ENCODE assay signal across 8 cellular contexts in genomic region chr1:198156745-198157240, GRCh38. TPM values are rescaled to one million over a fixed set of nuclear protein-coding genes. Genes with fewer than 3 reads are reported as not detected.
DNase-seq lines count a peak whose midpoint lies in the region; ATAC-seq and TF ChIP-seq lines count a peak whose summit lies in the region.

TSS of gene NEK7 (plus strand) at chr1:198156998. CDS start at chr1:198232581, 75,583 bp downstream.

- TF ChIP-seq CTCF in CD14-positive monocyte (IDR thresholded peaks at IDR 0.05), result no peak
- TF ChIP-seq CTCF in liver (IDR thresholded peaks at IDR 0.05; ENCODE audit: low read depth, low read length, missing input control), result no peak

- no peaks in the 10 kb centered on the region for H3K9me3 Mint-ChIP-seq in CD14-positive monocyte

- H3K9me3 ChIP-seq in duodenal mucosa (ENCODE audit: control insufficient read depth in 1 of 2, low read length in 2 of 2) (no peaks in the 10 kb centered on the region), liver (ENCODE audit: control insufficient read depth in 4 of 4, low read length in 3 of 4) (no peaks in the 10 kb centered on the region)

- peak; percentile 39 for ATAC-seq in GM19372 (IDR thresholded peaks at IDR 0.05; ENCODE audit: low read depth, unreplicated experiment)
- peak; percentile 42 for ATAC-seq in HG03460 (IDR thresholded peaks at IDR 0.05; ENCODE audit: unreplicated experiment)

- H3K9ac ChIP-seq in duodenal mucosa (ENCODE audit: low read depth in 1 of 2, low read length in 2 of 2) (peak within 1 kb of the TSS; percentile 68 to 80), liver (ENCODE audit: low read depth in 1 of 2, low read length in 2 of 2) (peak within 1 kb of the TSS; percentile 80 to 97)

- H3K36me3 ChIP-seq in duodenal mucosa (ENCODE audit: control insufficient read depth in 1 of 2, insufficient read depth in 2 of 2, low read length in 2 of 2), result no peaks in the 10 kb centered on the region
- H3K36me3 ChIP-seq in liver (ENCODE audit: control insufficient read depth in 4 of 4, insufficient read depth in 3 of 4, low read depth in 1 of 4, low read length in 3 of 4), result no peaks in the 10 kb centered on the region

- peaks cover 0 to 2% (median 0%) of the 10 kb centered on the region in 3 donors for H3K27me3 Mint-ChIP-seq in CD14-positive monocyte (ENCODE audit: low read depth in 3 of 3)

- H3K27ac ChIP-seq in duodenal mucosa (ENCODE audit: low read depth, low read length) (peak within 1 kb of the TSS; percentile 93), liver (ENCODE audit: low read depth in 1 of 2, low read length in 2 of 2) (peak within 1 kb of the TSS; percentile 89 to 97)

- H3K4me3 ChIP-seq in duodenal mucosa (ENCODE audit: low read depth in 1 of 2, low read length in 2 of 2), result peak within 1 kb of the TSS; percentile 74 to 75
- peak within 1 kb of the TSS; percentile 80 to 91 (median 89) for H3K4me3 ChIP-seq in liver (ENCODE audit: low read depth in 1 of 3, low read length in 3 of 3)

- H3K4me1 Mint-ChIP-seq in CD14-positive monocyte, result peaks cover 32% of the 10 kb centered on the region

- under 1% methylated on average over 63 of the region's 63 CpGs for WGBS in liver

- no peaks in the 10 kb centered on the region for H3K36me3 Mint-ChIP-seq in CD14-positive monocyte

- peak within 1 kb of the TSS; percentile 85 to 99 (median 95) for H3K27ac Mint-ChIP-seq in CD14-positive monocyte

- peak within 1 kb of the TSS; percentile 96 to 100 for H3K4me3 Mint-ChIP-seq in CD14-positive monocyte

- H3K4me1 ChIP-seq in duodenal mucosa (ENCODE audit: control insufficient read depth in 1 of 2, insufficient read depth in 2 of 2, low read length in 2 of 2), result peaks cover 20 to 25% of the 10 kb centered on the region in 2 donors
- H3K4me1 ChIP-seq in liver (ENCODE audit: control insufficient read depth in 4 of 4, insufficient read depth in 4 of 4, low read length in 3 of 4), result peaks cover 3 to 40% (median 22%) of the 10 kb centered on the region in 4 donors

- intact Hi-C loops in CD14-positive monocyte (cut with micrococcal nuclease), result no loop called here

- peak; percentile 20 to 26 for TF ChIP-seq RAD21 in liver (IDR thresholded peaks at IDR 0.05)

- H3K27me3 ChIP-seq in duodenal mucosa (ENCODE audit: control insufficient read depth in 1 of 2, insufficient read depth in 2 of 2, low read length in 2 of 2) (no peaks in the 10 kb centered on the region), liver (ENCODE audit: control insufficient read depth in 4 of 4, insufficient read depth in 4 of 4, low read length in 3 of 4) (no peaks in the 10 kb centered on the region)

- DNase-seq in CD14-positive monocyte (ENCODE audit: low spot score) (peak; percentile 50), NCI-H526 treated with DMSO at 0.1 percent for 48 hours (lab: John Stamatoyannopoulos, UW) (peak; percentile 63)
- DNase-seq in activated CD4-positive, alpha-beta T cell treated with anti-CD3 and anti-CD28 coated beads, Interleukin-2, amount 50 U/mL, for 24 hours (ENCODE audit: low read depth in 1 of 2, low spot score in 1 of 2), result peak; percentile 41 to 42
- DNase-seq in stimulated activated CD4-positive, alpha-beta T cell treated with anti-CD3 and anti-CD28 coated beads, Interleukin-4, amount 100 ng/mL, for 4 hours, result peak; percentile 47 to 60

TF ChIP-seq in liver, 16 proteins besides CTCF, POLR2A, EP300 and RAD21:
- TF ChIP-seq YY1 (IDR thresholded peaks at IDR 0.05) (peak; percentile 82), ZBTB33 (IDR thresholded peaks at IDR 0.05) (no peak), TAF1 (conservative IDR thresholded peaks at IDR 0.05) (no peak), HNF4G (IDR thresholded peaks at IDR 0.05) (no peak), FOXA2 (IDR thresholded peaks at IDR 0.05) (peak; percentile 55), JUND (IDR thresholded peaks at IDR 0.05) (no peak), HNF4A (conservative IDR thresholded peaks at IDR 0.05) (no peak), FOXA1 (IDR thresholded peaks at IDR 0.05) (peak; percentile 63), NR2F2 (IDR thresholded peaks at IDR 0.05) (no peak), GABPA (IDR thresholded peaks at IDR 0.05 in 1 of 2, conservative IDR thresholded peaks at IDR 0.05 in 1 of 2) (peak in 1 of 2 donors; percentile 11), RXRA (IDR thresholded peaks at IDR 0.05) (no peak)
- TF ChIP-seq, protein P1, sequence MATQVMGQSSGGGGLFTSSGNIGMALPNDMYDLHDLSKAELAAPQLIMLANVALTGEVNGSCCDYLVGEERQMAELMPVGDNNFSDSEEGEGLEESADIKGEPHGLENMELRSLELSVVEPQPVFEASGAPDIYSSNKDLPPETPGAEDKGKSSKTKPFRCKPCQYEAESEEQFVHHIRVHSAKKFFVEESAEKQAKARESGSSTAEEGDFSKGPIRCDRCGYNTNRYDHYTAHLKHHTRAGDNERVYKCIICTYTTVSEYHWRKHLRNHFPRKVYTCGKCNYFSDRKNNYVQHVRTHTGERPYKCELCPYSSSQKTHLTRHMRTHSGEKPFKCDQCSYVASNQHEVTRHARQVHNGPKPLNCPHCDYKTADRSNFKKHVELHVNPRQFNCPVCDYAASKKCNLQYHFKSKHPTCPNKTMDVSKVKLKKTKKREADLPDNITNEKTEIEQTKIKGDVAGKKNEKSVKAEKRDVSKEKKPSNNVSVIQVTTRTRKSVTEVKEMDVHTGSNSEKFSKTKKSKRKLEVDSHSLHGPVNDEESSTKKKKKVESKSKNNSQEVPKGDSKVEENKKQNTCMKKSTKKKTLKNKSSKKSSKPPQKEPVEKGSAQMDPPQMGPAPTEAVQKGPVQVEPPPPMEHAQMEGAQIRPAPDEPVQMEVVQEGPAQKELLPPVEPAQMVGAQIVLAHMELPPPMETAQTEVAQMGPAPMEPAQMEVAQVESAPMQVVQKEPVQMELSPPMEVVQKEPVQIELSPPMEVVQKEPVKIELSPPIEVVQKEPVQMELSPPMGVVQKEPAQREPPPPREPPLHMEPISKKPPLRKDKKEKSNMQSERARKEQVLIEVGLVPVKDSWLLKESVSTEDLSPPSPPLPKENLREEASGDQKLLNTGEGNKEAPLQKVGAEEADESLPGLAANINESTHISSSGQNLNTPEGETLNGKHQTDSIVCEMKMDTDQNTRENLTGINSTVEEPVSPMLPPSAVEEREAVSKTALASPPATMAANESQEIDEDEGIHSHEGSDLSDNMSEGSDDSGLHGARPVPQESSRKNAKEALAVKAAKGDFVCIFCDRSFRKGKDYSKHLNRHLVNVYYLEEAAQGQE (IDR thresholded peaks at IDR 0.05), result no peak
- TF ChIP-seq, protein P2, sequence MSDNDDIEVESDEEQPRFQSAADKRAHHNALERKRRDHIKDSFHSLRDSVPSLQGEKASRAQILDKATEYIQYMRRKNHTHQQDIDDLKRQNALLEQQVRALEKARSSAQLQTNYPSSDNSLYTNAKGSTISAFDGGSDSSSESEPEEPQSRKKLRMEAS (IDR thresholded peaks at IDR 0.05), result no peak
- TF ChIP-seq, protein P3, sequence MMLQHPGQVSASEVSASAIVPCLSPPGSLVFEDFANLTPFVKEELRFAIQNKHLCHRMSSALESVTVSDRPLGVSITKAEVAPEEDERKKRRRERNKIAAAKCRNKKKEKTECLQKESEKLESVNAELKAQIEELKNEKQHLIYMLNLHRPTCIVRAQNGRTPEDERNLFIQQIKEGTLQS (IDR thresholded peaks at IDR 0.05), result no peak

RNA-seq across cellular contexts. Expression of gene NEK7, which starts in this region (rescaled TPM):
- polyA plus RNA-seq in CD14-positive monocyte, result 10 to 100 TPM; 46.5 to 50.1 TPM
- total RNA-seq in liver, result 10 to 100 TPM; 28.7 to 34.4 TPM
- 10 to 100 TPM in 1 of 2 donors, 1 to 10 TPM in 1; 9.2 to 11.8 TPM for polyA plus RNA-seq in liver

Comparison
In these comparisons a context has a peak if more than half of its experiments do, and no peak if none do; other contexts are left out.
1. Peak in every context shown above with its lines: DNase-seq, ATAC-seq, H3K4me3 ChIP-seq and H3K27ac ChIP-seq.